Comparison of ENCODE assay signal across 9 cellular contexts in the genomic region with DNA sequence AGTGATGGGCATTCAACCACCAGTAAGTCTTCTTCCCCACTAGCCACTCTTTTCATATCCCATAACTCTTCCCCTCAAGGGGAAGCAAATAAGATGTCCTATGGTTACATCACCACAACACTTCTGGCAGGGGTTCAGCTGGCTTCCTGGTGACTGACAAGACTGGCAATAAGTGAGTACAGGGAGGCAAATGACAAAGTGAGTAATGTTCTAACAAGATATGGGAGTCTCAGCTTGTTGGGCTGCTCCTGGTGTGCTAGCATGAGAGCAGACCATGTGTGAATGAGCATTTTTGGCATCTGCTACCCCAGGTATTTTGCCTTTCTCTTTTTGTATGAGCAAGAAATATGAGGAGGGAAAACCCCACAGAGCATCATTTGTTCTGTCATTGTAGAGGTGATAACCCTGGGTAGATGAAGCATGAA. TPM values are rescaled to one million over a fixed set of nuclear protein-coding genes. Genes with fewer than 3 reads are reported as not detected.
DNase-seq lines count a peak whose midpoint lies in the region; ATAC-seq and TF ChIP-seq lines count a peak whose summit lies in the region.
"Had no signal": no experiment of that assay in that cellular context is flagged by ENCODE, and none has a peak within 500 bp of the region (broad histone marks: within the 10 kb centered on the region; RNA-seq: fewer than 3 reads in every experiment).

No MANE protein-coding gene starts in this region.

- no peak for TF ChIP-seq CTCF in Calu3 (IDR thresholded peaks at IDR 0.05; ENCODE audit: unreplicated experiment)

- no peaks in the 10 kb centered on the region for H3K27me3 ChIP-seq in MG63

- H3K4me1 Mint-ChIP-seq in Calu3 (ENCODE audit: low read depth, unreplicated experiment), result peaks cover 21% of the 10 kb centered on the region

- no peaks in the 10 kb centered on the region for H3K9me3 Mint-ChIP-seq in Calu3 (ENCODE audit: low read depth, unreplicated experiment)

- ATAC-seq in esophagus mucosa, result peak; percentile 79
- no peak for ATAC-seq in left lobe of liver
- no peak for ATAC-seq in GM21360 (IDR thresholded peaks at IDR 0.05; ENCODE audit: unreplicated experiment)
- no peak for ATAC-seq in GM19351 (IDR thresholded peaks at IDR 0.05; ENCODE audit: unreplicated experiment)
- no peak for ATAC-seq in HG03039 (IDR thresholded peaks at IDR 0.05; ENCODE audit: unreplicated experiment)

- H3K27me3 Mint-ChIP-seq in Calu3 (ENCODE audit: unreplicated experiment), result peaks cover 8% of the 10 kb centered on the region

- H3K36me3 ChIP-seq in MG63, result no peaks in the 10 kb centered on the region

- H3K27ac Mint-ChIP-seq in Calu3 (ENCODE audit: unreplicated experiment), result peak overlapping the region; percentile 20

- no peak overlapping the region for H3K4me3 ChIP-seq in MG63

- intact Hi-C loops in Calu3 (cut with micrococcal nuclease; ENCODE audit: unreplicated experiment), result no loop called here

- CTCF ChIA-PET in Calu3 (lab: Charles Lee), result interaction anchor here (1.0 kb wide), 1 partner anchor 11 kb away, joined by 7 read pairs; no protein-coding TSS in a partner anchor

- DNase-seq in Calu3 (peak; percentile 21), MG63 (peak; percentile 85), left lobe of liver (ENCODE audit: low spot score) (no peak)
- peak; percentile 53 for DNase-seq in activated CD4-positive, alpha-beta T cell treated with anti-CD3 and anti-CD28 coated beads for 48 hours

- no TSS peak for BruUV-seq in Calu3 (replicated peaks; lab: Mats Ljungman, UMichigan)

- no peaks in the 10 kb centered on the region for H3K9me3 ChIP-seq in MG63

- H3K4me3 Mint-ChIP-seq in Calu3 (ENCODE audit: low read depth, unreplicated experiment), result no peak overlapping the region

- H3K36me3 Mint-ChIP-seq in Calu3 (ENCODE audit: insufficient read depth, unreplicated experiment), result no peaks in the 10 kb centered on the region

RNA-seq across cellular contexts. Expression of gene TMIGD1, which starts 9.9 kb away (rescaled TPM):
- total RNA-seq in Calu3 (2022) (not detected in 2 replicates), esophagus mucosa (not detected), left lobe of liver (not detected)
- total RNA-seq in MG63 (2014; rRNA removed; shearing (Covaris generic); ENCODE audit: low replicate concordance), result not detected in 2 replicates
- total RNA-seq: aorta had no signal

RNA-seq across cellular contexts. Expression of gene BLMH, which starts 32.2 kb away (rescaled TPM):
- 28.2 and 33.7 TPM in 2 replicates for total RNA-seq in Calu3 (2022)
- 44.7 and 45.0 TPM in 2 replicates for total RNA-seq in MG63 (2014; rRNA removed; shearing (Covaris generic); ENCODE audit: low replicate concordance)
- total RNA-seq in esophagus mucosa, result 25.4 TPM
- total RNA-seq in left lobe of liver, result 8.1 TPM

RNA-seq across cellular contexts. Expression of gene CPD, which starts 54.8 kb away (rescaled TPM):
- 79.0 and 82.9 TPM in 2 replicates for total RNA-seq in Calu3 (2022)
- 38.8 and 46.3 TPM in 2 replicates for total RNA-seq in MG63 (2014; rRNA removed; shearing (Covaris generic); ENCODE audit: low replicate concordance)
- total RNA-seq in esophagus mucosa, result 41.7 TPM
- total RNA-seq in left lobe of liver, result 33.8 TPM
